ENCODE assay signal across 8 cellular contexts in the genomic region with DNA sequence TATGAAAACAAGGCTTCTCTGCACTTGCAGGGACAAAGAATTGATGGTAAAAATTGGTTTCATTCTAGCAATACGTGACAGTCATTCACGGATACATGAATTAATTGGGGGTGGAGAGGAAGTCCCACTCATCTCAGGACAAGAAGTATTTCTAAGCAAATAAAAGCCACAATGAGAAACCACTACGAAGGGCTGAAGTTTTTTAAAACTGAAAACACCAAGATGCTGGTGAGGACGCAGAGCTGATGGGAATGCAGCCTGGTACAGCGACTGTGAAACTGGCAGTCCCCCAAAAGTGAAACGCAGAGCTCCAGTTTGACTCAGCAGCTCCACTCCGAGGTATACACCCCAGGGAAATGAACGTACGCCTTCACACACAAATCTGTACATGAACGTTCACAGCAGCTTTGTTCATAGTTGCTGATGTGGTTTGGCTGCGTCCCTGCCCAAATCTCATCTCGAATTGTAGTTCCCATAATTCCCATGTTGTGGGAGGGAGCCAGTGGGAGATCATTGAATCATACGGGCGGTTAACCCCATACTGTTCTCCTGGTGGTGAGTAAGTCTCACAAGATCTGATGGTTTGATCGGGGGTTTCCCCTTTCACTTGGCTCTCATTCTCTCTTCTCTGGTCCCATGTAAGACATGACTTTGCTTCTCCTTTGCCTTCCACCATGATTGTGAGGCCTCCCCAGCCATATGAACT.
DNase-seq lines count a peak whose midpoint lies in the region; ATAC-seq and TF ChIP-seq lines count a peak whose summit lies in the region.

No MANE protein-coding gene starts in this region.

- peak; percentile 61 to 68 for ATAC-seq in CD4-positive, CD25-positive, alpha-beta regulatory T cell (ENCODE audit: low read depth in 2 of 2)
- ATAC-seq in GM19438 (IDR thresholded peaks at IDR 0.05; ENCODE audit: low read depth, unreplicated experiment) (peak; percentile 77), HG03520 (IDR thresholded peaks at IDR 0.05; ENCODE audit: unreplicated experiment) (peak; percentile 76), psoas muscle (peak; percentile 58 to 81 (median 70))
- ATAC-seq in effector memory CD8-positive, alpha-beta T cell (replicated peaks): peak; percentile 86

- H3K36me3 Mint-ChIP-seq in CD4-positive, CD25-positive, alpha-beta regulatory T cell: no peaks in the 10 kb centered on the region
- H3K36me3 Mint-ChIP-seq in effector memory CD8-positive, alpha-beta T cell (ENCODE audit: insufficient read depth): no peaks in the 10 kb centered on the region

- H3K27me3 Mint-ChIP-seq in CD4-positive, CD25-positive, alpha-beta regulatory T cell: peaks cover 11% of the 10 kb centered on the region
- H3K27me3 Mint-ChIP-seq in effector memory CD8-positive, alpha-beta T cell: peaks cover 7 to 35% of the 10 kb centered on the region in 2 donors

- TF ChIP-seq CTCF in psoas muscle (IDR thresholded peaks at IDR 0.05): no peak
- TF ChIP-seq CTCF in RWPE1 (conservative IDR thresholded peaks at IDR 0.05; ENCODE audit: low read depth): no peak

- peak overlapping the region; percentile 52 to 78 (median 61) for H3K27ac Mint-ChIP-seq in CD4-positive, CD25-positive, alpha-beta regulatory T cell
- H3K27ac Mint-ChIP-seq in effector memory CD8-positive, alpha-beta T cell: peak overlapping the region; percentile 42 to 70

- no peaks in the 10 kb centered on the region for H3K27me3 ChIP-seq in CD4-positive, CD25-positive, alpha-beta regulatory T cell (ENCODE audit: control insufficient read depth, insufficient read depth, low read length)
- no peaks in the 10 kb centered on the region for H3K27me3 ChIP-seq in psoas muscle (ENCODE audit: insufficient read depth in 3 of 3, low read length in 2 of 3)

- 14 to 24% (median 15%) methylated on average over 15 of the region's 15 CpGs for WGBS in psoas muscle, 3 donors

- peak overlapping the region; percentile 1 to 70 (median 51) for H3K4me3 Mint-ChIP-seq in CD4-positive, CD25-positive, alpha-beta regulatory T cell
- peak overlapping the region; percentile 48 to 77 for H3K4me3 Mint-ChIP-seq in effector memory CD8-positive, alpha-beta T cell

- H3K9me3 Mint-ChIP-seq in CD4-positive, CD25-positive, alpha-beta regulatory T cell: peaks cover 0 to 3% (median 0%) of the 10 kb centered on the region in 7 donors
- H3K9me3 Mint-ChIP-seq in effector memory CD8-positive, alpha-beta T cell: no peaks in the 10 kb centered on the region

- POLR2A ChIA-PET in RWPE1 (lab: Yijun Ruan, JAX; ENCODE audit: low non-redundant PET): no interaction called here

- peak in 2 of 3 donors; percentile 34 to 75 for DNase-seq in CD4-positive, CD25-positive, alpha-beta regulatory T cell
- DNase-seq in activated CD4-positive, alpha-beta T cell treated with anti-CD3 and anti-CD28 coated beads, Interleukin-2, amount 50 U/mL, for 1 hour: peak; percentile 23
- DNase-seq in effector memory CD8-positive, alpha-beta T cell: peak; percentile 29 to 58 (median 36)
- no peak for DNase-seq in psoas muscle
- DNase-seq in RWPE1 (ENCODE audit: low spot score): no peak
- DNase-seq in kidney tubule cell (ENCODE audit: low spot score): no peak

- H3K4me1 ChIP-seq in CD4-positive, CD25-positive, alpha-beta regulatory T cell (ENCODE audit: control insufficient read depth, insufficient read depth, low read length, poor library complexity, severe bottlenecking): peaks cover 13% of the 10 kb centered on the region
- peaks cover 12% of the 10 kb centered on the region for H3K4me1 ChIP-seq in psoas muscle

- H3K4me1 Mint-ChIP-seq in CD4-positive, CD25-positive, alpha-beta regulatory T cell: peaks cover 12 to 22% (median 18%) of the 10 kb centered on the region in 4 donors
- peaks cover 18 to 21% of the 10 kb centered on the region in 2 donors for H3K4me1 Mint-ChIP-seq in effector memory CD8-positive, alpha-beta T cell (ENCODE audit: low read depth in 2 of 2)

- CTCF ChIA-PET in RWPE1 (lab: Yijun Ruan, JAX): interaction anchor here (0.6 to 0.7 kb wide), 2 partner anchors 54 to 550 kb away, joined by 3 read pairs; no protein-coding TSS in a partner anchor

- no peaks in the 10 kb centered on the region for H3K9me3 ChIP-seq in CD4-positive, CD25-positive, alpha-beta regulatory T cell (ENCODE audit: control insufficient read depth in 2 of 2, low read length in 2 of 2)
- H3K9me3 ChIP-seq in psoas muscle: no peaks in the 10 kb centered on the region

- intact Hi-C loops in psoas muscle (cut with DNase I): loop anchor here (5.0 kb wide), 3 partner anchors 427 to 737 kb away; no protein-coding TSS in a partner anchor

- peak overlapping the region; percentile 76 for H3K4me3 ChIP-seq in CD4-positive, CD25-positive, alpha-beta regulatory T cell (ENCODE audit: low read depth, low read length)
- H3K4me3 ChIP-seq in psoas muscle: peak overlapping the region; percentile 4

- no peak overlapping the region for H3K27ac ChIP-seq in CD4-positive, CD25-positive, alpha-beta regulatory T cell (ENCODE audit: insufficient read depth, low read length, poor library complexity, severe bottlenecking)
- peak overlapping the region; percentile 5 for H3K27ac ChIP-seq in psoas muscle
- no peak overlapping the region for H3K27ac ChIP-seq in RWPE1

- H3K36me3 ChIP-seq in CD4-positive, CD25-positive, alpha-beta regulatory T cell (ENCODE audit: control insufficient read depth, insufficient read depth, low read length): no peaks in the 10 kb centered on the region
- H3K36me3 ChIP-seq in psoas muscle (ENCODE audit: insufficient read depth in 1 of 2, low read depth in 1 of 2): no peaks in the 10 kb centered on the region

Comparison
In these comparisons a context has a peak if more than half of its experiments do, and no peak if none do; other contexts are left out.
1. DNase-seq: peak in CD4-positive, CD25-positive, alpha-beta regulatory T cell (2 of 3), activated CD4-positive, alpha-beta T cell treated with anti-CD3 and anti-CD28 coated beads, Interleukin-2, amount 50 U/mL, for 1 hour (single experiment) and effector memory CD8-positive, alpha-beta T cell (3 of 3); none in psoas muscle (0 of 2), RWPE1 (single experiment) and kidney tubule cell (single experiment).
2. Peak in every context shown above with its lines, with median percentiles within 50 percentile points of each other: ATAC-seq.